20 cellular contexts compared by ENCODE assay signal in the genomic region with DNA sequence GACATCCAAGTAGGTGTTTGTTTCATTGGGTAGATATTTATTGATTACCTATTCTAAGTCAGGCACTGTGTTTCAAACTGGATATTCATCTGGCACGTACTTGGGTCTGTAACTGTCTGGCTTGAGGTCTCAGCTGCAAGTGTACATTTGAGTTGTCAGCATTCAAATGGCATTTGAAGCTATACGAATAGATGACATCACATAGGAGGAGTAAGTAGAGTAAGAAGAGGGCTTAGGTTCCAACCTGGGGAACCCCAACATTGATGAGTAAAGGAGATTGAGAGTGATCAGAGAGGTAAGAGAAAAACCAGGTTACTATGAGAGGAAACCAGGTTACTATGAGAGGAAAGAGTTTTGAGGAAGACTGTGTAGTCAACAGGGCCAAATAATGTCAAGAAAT.
"Had no signal": no experiment of that assay in that cellular context is flagged by ENCODE, and none has a peak within 500 bp of the region (broad histone marks: within the 10 kb centered on the region; RNA-seq: fewer than 3 reads in every experiment).

No MANE protein-coding gene starts in this region.

- DNase-seq: IMR-90, Karpas-422, KG1, MG63, NCI-H1092 treated with DMSO at 0.1 percent for 48 hours, NCI-H1436, NCI-H187, NCI-H2029, NCI-H2081 treated with DMSO at 0.1 percent for 48 hours, NCI-H2171, NCI-H226, NCI-H446, NCI-H510A, NCI-H524 treated with DMSO at 0.1 percent for 48 hours, NCI-H69, NCI-H774, Right ventricle myocardium superior, RPMI8226, SIG-M5 had no signal

- ATAC-seq: HepG2 had no signal
